In genomic region chr3:170144437-170144843, GRCh38 we compare ENCODE assay signal across 9 cellular contexts. TPM values are rescaled to one million over a fixed set of nuclear protein-coding genes. Genes with fewer than 3 reads are reported as not detected.
DNase-seq lines count a peak whose midpoint lies in the region; ATAC-seq lines count a peak whose summit lies in the region.
"Had no signal": no experiment of that assay in that cellular context is flagged by ENCODE, and none has a peak within 500 bp of the region (broad histone marks: within the 10 kb centered on the region; RNA-seq: fewer than 3 reads in every experiment).

No MANE protein-coding gene starts in this region.

- ATAC-seq in GM18858 (IDR thresholded peaks at IDR 0.05; ENCODE audit: unreplicated experiment) (peak; percentile 92), GM21529 (IDR thresholded peaks at IDR 0.05; ENCODE audit: unreplicated experiment) (peak; percentile 95), HG03378 (IDR thresholded peaks at IDR 0.05; ENCODE audit: unreplicated experiment) (peak; percentile 92)

- no peak overlapping the region for H3K4me3 Mint-ChIP-seq in immature natural killer cell

- H3K4me1 Mint-ChIP-seq in immature natural killer cell, result peaks cover 20 to 53% of the 10 kb centered on the region in 2 donors

- H3K36me3 Mint-ChIP-seq in immature natural killer cell, result peaks cover 0 to 12% (median 6%) of the 10 kb centered on the region in 3 donors

- peaks cover 0 to 2% (median 2%) of the 10 kb centered on the region in 3 donors for H3K27me3 Mint-ChIP-seq in immature natural killer cell (ENCODE audit: low read depth in 3 of 3)

- peak overlapping the region in 4 of 6 donors; percentile 40 to 72 (median 58) for H3K27ac Mint-ChIP-seq in immature natural killer cell

- DNase-seq in immature natural killer cell (no peak), T-helper 1 cell (no peak), SIG-M5 treated with dmso at 0.1 percent for 504 hours (lab: John Stamatoyannopoulos, UW; ENCODE audit: unreplicated experiment) (no peak), NCI-H524 (lab: John Stamatoyannopoulos, UW) (no peak), amniotic stem cell (lab: John Stamatoyannopoulos, UW) (no peak)
- DNase-seq: NCI-H2227 treated with DMSO at 0.1 percent for 48 hours had no signal

- H3K9me3 Mint-ChIP-seq in immature natural killer cell, result no peaks in the 10 kb centered on the region

RNA-seq across cellular contexts. Expression of gene PHC3, which starts 37.1 kb away (rescaled TPM):
- 10 to 100 TPM; 18.2 to 37.2 (median 19.0) TPM for polyA plus RNA-seq in immature natural killer cell
